14 cellular contexts compared by ENCODE assay signal in the genomic region with DNA sequence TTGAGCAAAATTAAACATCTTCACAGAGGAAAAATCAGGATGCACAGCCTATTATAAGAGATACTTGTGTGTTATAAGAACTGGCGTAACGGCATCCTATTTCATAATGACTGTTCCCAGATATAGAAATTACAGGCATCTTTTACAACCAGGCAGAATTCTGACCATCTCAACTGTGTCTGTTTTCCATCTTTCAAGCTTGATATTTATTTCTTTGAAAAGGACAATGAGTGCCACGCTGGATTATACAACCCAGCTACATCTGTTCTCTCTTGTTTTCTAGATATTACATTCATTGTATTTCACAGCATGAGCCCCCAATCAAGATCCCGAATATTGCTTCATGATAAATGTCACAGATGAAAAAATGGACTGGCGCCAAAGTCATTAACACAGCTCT.
"Had no signal": no experiment of that assay in that cellular context is flagged by ENCODE, and none has a peak within 500 bp of the region (broad histone marks: within the 10 kb centered on the region; RNA-seq: fewer than 3 reads in every experiment).

No MANE protein-coding gene starts in this region.

- H3K4me3 ChIP-seq: colonic mucosa, left lung, pancreas, thyroid gland had no signal

- H3K9me3 ChIP-seq: colonic mucosa, pancreas, thyroid gland had no signal

- H3K4me1 ChIP-seq: colonic mucosa, left lung, pancreas, thyroid gland had no signal

- DNase-seq: activated naive CD4-positive, alpha-beta T cell; activated naive CD8-positive, alpha-beta T cell treated with anti-CD3 and anti-CD28 coated beads, Interleukin-2, amount 10 ng/mL, durations not matched to agents 7 days and 5 days; central memory CD4-positive, alpha-beta T cell; colonic mucosa; hippocampal formation; kidney; left lung; mammary epithelial cell; naive B cell; pancreas; stimulated activated CD4-positive, alpha-beta T cell treated with anti-CD3 and anti-CD28 coated beads, Interleukin-2, amount 100 ng/mL, for 48 hours; thyroid gland had no signal

- H3K36me3 ChIP-seq: colonic mucosa, left lung, pancreas, thyroid gland had no signal

- ATAC-seq: activated CD4-positive, CD25-positive, alpha-beta regulatory T cell treated with anti-CD3 and anti-CD28 coated beads, Interleukin-2, amount 50 U/mL, for 24 hours; left lung; pancreas; stimulated activated memory B cell treated with anti-CD40 and anti-IgM and Interleukin-4, amounts not matched to agents 10 μg/mL and 1 μg/mL and 100 μg/mL, for 72 hours had no signal

- H3K27ac ChIP-seq: colonic mucosa, left lung, pancreas, thyroid gland had no signal

- H3K27me3 ChIP-seq: colonic mucosa, left lung, pancreas, thyroid gland had no signal
